In the genomic region with DNA sequence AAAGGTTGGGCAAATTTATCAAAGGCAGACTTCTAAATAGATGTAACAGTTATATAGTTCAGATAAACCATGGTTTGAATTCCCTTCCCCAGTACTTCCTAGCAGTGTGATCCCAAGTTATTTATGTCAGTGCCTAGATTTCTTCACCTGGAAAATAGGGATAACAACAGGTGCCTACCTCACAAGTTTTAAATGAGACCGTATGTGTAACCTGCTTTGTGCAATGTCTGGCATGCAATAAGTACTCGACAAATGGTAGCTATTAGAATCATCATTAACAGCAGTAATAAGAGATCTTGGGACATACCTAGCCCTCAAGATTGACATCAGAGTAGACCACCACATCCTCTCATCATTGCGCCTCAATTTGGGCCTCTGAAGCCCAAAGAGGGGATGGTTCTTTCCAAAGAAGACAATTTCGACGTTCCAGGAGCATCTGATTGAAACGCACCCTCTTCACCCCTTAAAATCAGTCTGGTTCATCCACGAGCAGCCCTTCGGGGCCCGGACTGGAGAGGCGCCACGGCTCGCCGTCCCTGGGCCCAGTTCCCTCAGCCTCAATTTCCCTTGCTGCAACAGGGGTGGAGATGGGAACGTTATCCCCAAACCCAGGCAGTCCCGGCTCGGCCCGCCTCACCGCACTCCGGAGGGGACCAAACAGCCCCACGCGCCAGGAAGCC, we compare ENCODE assay signal across 8 cellular contexts. TPM values are rescaled to one million over a fixed set of nuclear protein-coding genes. Genes with fewer than 3 reads are reported as not detected.
DNase-seq lines count a peak whose midpoint lies in the region; ATAC-seq and TF ChIP-seq lines count a peak whose summit lies in the region.

No MANE protein-coding gene starts in this region.

- H2AFZ ChIP-seq in MM.1S (ENCODE audit: low read length): peak overlapping the region; percentile 94

- H3K9me3 Mint-ChIP-seq in Caco-2 (ENCODE audit: unreplicated experiment): no peaks in the 10 kb centered on the region

- H3K9me3 ChIP-seq in Caco-2 (no peaks in the 10 kb centered on the region), MM.1S (replicated peaks; ENCODE audit: insufficient read depth, low read length) (no peaks in the 10 kb centered on the region), mononuclear cell (ENCODE audit: low read depth, low read length) (no peaks in the 10 kb centered on the region)

- H3K4me1 ChIP-seq in Caco-2 (peaks cover 14% of the 10 kb centered on the region; the same call in 1 of the 2 replicates), MM.1S (ENCODE audit: low read length) (peaks cover 7% of the 10 kb centered on the region; the same call in 1 of the 2 replicates), mononuclear cell (ENCODE audit: insufficient read depth, low read length) (peaks cover 20% of the 10 kb centered on the region)

- no peaks in the 10 kb centered on the region for H4K20me1 ChIP-seq in MM.1S (ENCODE audit: insufficient read depth, low read length)

- peak overlapping the region; percentile 93 for H3K4me3 Mint-ChIP-seq in Caco-2 (ENCODE audit: unreplicated experiment)

- peak overlapping the region; percentile 98 for H3K4me2 ChIP-seq in MM.1S (ENCODE audit: low read depth, low read length)

- peak overlapping the region; percentile 99 for H3K4me3 ChIP-seq in Caco-2 (ENCODE audit: low read depth, low read length)
- peak overlapping the region; percentile 87 for H3K4me3 ChIP-seq in MM.1S (ENCODE audit: low read length)
- H3K4me3 ChIP-seq in cardiac fibroblast (replicated peaks in 1 of 2; ENCODE audit: low read depth in 2 of 2, low read length in 2 of 2): peak overlapping the region; percentile 84 to 87
- H3K4me3 ChIP-seq in mononuclear cell (ENCODE audit: low read length): peak overlapping the region; percentile 63

- peaks cover 4% of the 10 kb centered on the region; the same call in 1 of the 2 replicates for H3F3A ChIP-seq in MM.1S (ENCODE audit: insufficient read depth, low read length)

- peaks cover 46% of the 10 kb centered on the region for H3K36me3 Mint-ChIP-seq in Caco-2 (ENCODE audit: insufficient read depth, unreplicated experiment)

- H3K36me3 ChIP-seq in Caco-2 (ENCODE audit: control insufficient read depth, insufficient read depth, low read length): peaks cover 1% of the 10 kb centered on the region
- H3K36me3 ChIP-seq in MM.1S (replicated peaks; ENCODE audit: insufficient read depth, low read length): no peaks in the 10 kb centered on the region

- H3K27me3 ChIP-seq in Caco-2 (replicated peaks; ENCODE audit: control insufficient read depth, insufficient read depth, low read length) (no peaks in the 10 kb centered on the region), MM.1S (replicated peaks; ENCODE audit: insufficient read depth, low read length) (no peaks in the 10 kb centered on the region), mononuclear cell (ENCODE audit: insufficient read depth, low read length) (no peaks in the 10 kb centered on the region)

- peak; percentile 38 for ATAC-seq in GM21526 (IDR thresholded peaks at IDR 0.05; ENCODE audit: low FRiP score, unreplicated experiment)

- H3K9me2 ChIP-seq in MM.1S (replicated peaks; ENCODE audit: insufficient read depth, low read length): no peaks in the 10 kb centered on the region

- peak in 1 of 2 experiments; percentile 17 for DNase-seq in Caco-2
- DNase-seq in MM.1S: no peak
- no peak for DNase-seq in cardiac fibroblast (ENCODE audit: low read depth in 2 of 2)
- DNase-seq in GM03348 (ENCODE audit: low spot score): no peak
- DNase-seq in SKM-1 treated with dmso at 0.1 percent for 144 hours (lab: John Stamatoyannopoulos, UW; ENCODE audit: unreplicated experiment): no peak
- no peak for DNase-seq in HCEC 1CT

- peak overlapping the region; percentile 87 for H3K27ac Mint-ChIP-seq in Caco-2 (ENCODE audit: unreplicated experiment)

- CTCF ChIA-PET in Caco-2 (lab: Charles Lee): interaction anchor here (1.9 kb wide), 1 partner anchor 33 kb away, joined by 6 read pairs; no protein-coding TSS in a partner anchor

- peak overlapping the region; percentile 89 for H3K9ac ChIP-seq in MM.1S (ENCODE audit: low read length)

- intact Hi-C loops in Caco-2 (cut with micrococcal nuclease; ENCODE audit: unreplicated experiment): loop anchor here (2.0 kb wide), 1 partner anchor 83 kb away; the partner anchor contains the start of gene DUSP14

- H3K79me2 ChIP-seq in MM.1S (ENCODE audit: low read length): peaks cover 32% of the 10 kb centered on the region

- H3K27me3 Mint-ChIP-seq in Caco-2 (ENCODE audit: insufficient read depth, unreplicated experiment): no peaks in the 10 kb centered on the region

- POLR2A ChIA-PET in Caco-2 (lab: Charles Lee): interaction anchor here (1.1 kb wide), 1 partner anchor 47 kb away, joined by 3 read pairs; no protein-coding TSS in a partner anchor

- peaks cover 10% of the 10 kb centered on the region for H3K4me1 Mint-ChIP-seq in Caco-2 (ENCODE audit: low read depth, unreplicated experiment)

- H3K27ac ChIP-seq in MM.1S (ENCODE audit: low read length): peak overlapping the region; percentile 41; the same call in 1 of the 2 replicates

- BruUV-seq in Caco-2 (replicated peaks; lab: Mats Ljungman, UMichigan): TSS peak; percentile 77

- TF ChIP-seq CTCF in Caco-2 (IDR thresholded peaks at IDR 0.05; ENCODE audit: insufficient read depth in 1 of 2, low read depth in 1 of 2, low read length in 1 of 2, severe bottlenecking in 1 of 2, unreplicated experiment in 1 of 2) (no peak), MM.1S (IDR thresholded peaks at IDR 0.05; ENCODE audit: low read length) (no peak), cardiac fibroblast (IDR thresholded peaks at IDR 0.05; ENCODE audit: low read depth, low read length) (no peak)

RNA-seq across cellular contexts. Expression of gene ACACA, which starts 0.5 kb away (rescaled TPM):
- 108 and 113 TPM in 2 replicates for total RNA-seq in Caco-2 (2022)
- total RNA-seq in mononuclear cell: 21.9 TPM

RNA-seq across cellular contexts. Expression of gene TADA2A, which starts 0.6 kb away (rescaled TPM):
- total RNA-seq in Caco-2 (2022) (27.3 and 29.4 TPM in 2 replicates), mononuclear cell (12.0 TPM)

RNA-seq across cellular contexts. Expression of gene C17orf78, which starts 30.3 kb away (rescaled TPM):
- total RNA-seq in Caco-2 (2022) (not detected in 2 replicates), mononuclear cell (not detected)
